In the genomic region with DNA sequence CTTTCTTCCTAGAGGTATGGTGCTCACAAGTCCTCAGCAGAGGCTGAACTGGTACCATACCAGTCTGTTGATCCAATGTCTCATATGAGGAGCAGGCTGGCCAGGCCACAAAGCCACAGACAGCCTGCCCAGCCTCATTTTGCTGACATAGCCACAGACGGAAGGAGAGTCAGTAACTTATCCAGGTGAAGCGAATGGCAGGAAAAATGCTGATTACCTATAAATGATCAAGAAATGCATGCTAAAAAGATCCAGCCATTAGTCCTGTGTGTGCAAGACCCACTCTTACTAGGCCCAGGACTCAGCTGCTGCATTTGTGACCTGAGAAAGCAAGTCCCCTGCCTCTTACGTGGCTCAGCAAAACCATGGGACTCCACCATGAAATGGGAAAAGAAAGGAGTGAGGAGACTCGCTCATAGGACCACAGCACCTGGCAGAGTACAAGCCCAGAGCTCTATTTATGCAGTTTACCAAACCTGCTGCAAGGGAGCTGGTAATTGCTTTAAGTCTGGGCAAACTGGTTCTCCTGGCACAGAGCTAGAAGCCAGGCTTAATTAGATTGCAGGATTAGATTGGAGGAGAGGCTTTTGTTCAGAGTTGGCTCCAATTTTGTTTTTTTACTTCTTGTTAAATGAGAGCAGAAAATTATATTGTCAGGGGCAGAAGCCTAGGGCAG, we compare ENCODE assay signal across 13 cellular contexts. TPM values are rescaled to one million over a fixed set of nuclear protein-coding genes. Genes with fewer than 3 reads are reported as not detected.
DNase-seq lines count a peak whose midpoint lies in the region; ATAC-seq, FAIRE-seq and TF ChIP-seq lines count a peak whose summit lies in the region.
"Had no signal": no experiment of that assay in that cellular context is flagged by ENCODE, and none has a peak within 500 bp of the region (broad histone marks: within the 10 kb centered on the region; RNA-seq: fewer than 3 reads in every experiment).

No MANE protein-coding gene starts in this region.

- H3K27me3 Mint-ChIP-seq in Caco-2 (ENCODE audit: insufficient read depth, unreplicated experiment) (peaks cover 8% of the 10 kb centered on the region), endodermal cell (ENCODE audit: insufficient read depth) (peaks cover 26% of the 10 kb centered on the region)

- POLR2A ChIA-PET in Caco-2 (lab: Charles Lee): interaction anchor here (0.7 kb wide), 1 partner anchor 10 kb away, joined by 6 read pairs; no protein-coding TSS in a partner anchor

- peak; percentile 55 for DNase-seq in D341Med (ENCODE audit: low spot score)
- peak; percentile 74 for DNase-seq in NCI-H2081 treated with DMSO at 0.1 percent for 48 hours (lab: John Stamatoyannopoulos, UW)
- DNase-seq in bronchial epithelial cell (ENCODE audit: low read depth): peak; percentile 29
- no peak for DNase-seq in Caco-2
- DNase-seq in hypothalamus (lab: John Stamatoyannopoulos, UW): no peak
- no peak for DNase-seq in endodermal cell
- DNase-seq: activated T-cell treated with anti-CD3 and anti-CD28 coated beads, Interleukin-2, amount 50 U/mL, for 4 hours; central memory CD4-positive, alpha-beta T cell; stimulated activated CD4-positive, alpha-beta T cell treated with anti-CD3 and anti-CD28 coated beads, Interleukin-2, amount 100 ng/mL, for 24 hours had no signal

- H3K36me3 Mint-ChIP-seq in Caco-2 (ENCODE audit: insufficient read depth, unreplicated experiment) (no peaks in the 10 kb centered on the region), endodermal cell (ENCODE audit: low read depth) (no peaks in the 10 kb centered on the region)

- no peaks in the 10 kb centered on the region for H3K27me3 ChIP-seq in bronchial epithelial cell (ENCODE audit: control insufficient read depth, insufficient read depth, low read length)
- H3K27me3 ChIP-seq in parathyroid adenoma (ENCODE audit: control insufficient read depth, insufficient read depth, low read length): no peaks in the 10 kb centered on the region
- no peaks in the 10 kb centered on the region for H3K27me3 ChIP-seq in Caco-2 (replicated peaks; ENCODE audit: control insufficient read depth, insufficient read depth, low read length)
- H3K27me3 ChIP-seq in endodermal cell (ENCODE audit: control insufficient read depth, insufficient read depth, low read length, poor library complexity, severe bottlenecking): no peaks in the 10 kb centered on the region
- H3K27me3 ChIP-seq: Peyer's patch had no signal

- no peak for FAIRE-seq in bronchial epithelial cell (lab: Jason Lieb, UNC)

- H3K4me3 Mint-ChIP-seq in Caco-2 (ENCODE audit: unreplicated experiment) (no peak overlapping the region), endodermal cell (no peak overlapping the region)
- H3K4me3 Mint-ChIP-seq: activated T-cell treated with anti-CD3 and anti-CD28 coated beads, Interleukin-2, amount 50 U/mL, for 4 hours had no signal

- H3K9me3 Mint-ChIP-seq in Caco-2 (ENCODE audit: unreplicated experiment) (peaks cover 11% of the 10 kb centered on the region), endodermal cell (peaks cover 11% of the 10 kb centered on the region)
- H3K9me3 Mint-ChIP-seq: activated T-cell treated with anti-CD3 and anti-CD28 coated beads, Interleukin-2, amount 50 U/mL, for 4 hours had no signal

- H3K9ac ChIP-seq in parathyroid adenoma: no peak overlapping the region
- no peak overlapping the region for H3K9ac ChIP-seq in endodermal cell (ENCODE audit: extremely low read depth, low read length, poor library complexity, severe bottlenecking)

- H3K4me1 ChIP-seq in parathyroid adenoma: peaks cover 9% of the 10 kb centered on the region
- no peaks in the 10 kb centered on the region for H3K4me1 ChIP-seq in Caco-2
- H3K4me1 ChIP-seq in endodermal cell (ENCODE audit: control insufficient read depth, insufficient read depth, low read length): no peaks in the 10 kb centered on the region
- H3K4me1 ChIP-seq: Peyer's patch had no signal

- H3K27ac ChIP-seq in parathyroid adenoma (peak overlapping the region; percentile 20), endodermal cell (ENCODE audit: low read depth, low read length) (no peak overlapping the region)
- H3K27ac ChIP-seq: neutrophil, Peyer's patch had no signal

- H3K36me3 ChIP-seq in bronchial epithelial cell (ENCODE audit: control insufficient read depth, insufficient read depth, low read length): no peaks in the 10 kb centered on the region
- H3K36me3 ChIP-seq in parathyroid adenoma (ENCODE audit: control insufficient read depth, insufficient read depth, low read length): no peaks in the 10 kb centered on the region
- no peaks in the 10 kb centered on the region for H3K36me3 ChIP-seq in Caco-2 (ENCODE audit: control insufficient read depth, insufficient read depth, low read length)
- no peaks in the 10 kb centered on the region for H3K36me3 ChIP-seq in endodermal cell (ENCODE audit: control insufficient read depth, insufficient read depth, low read length)
- H3K36me3 ChIP-seq: neutrophil, Peyer's patch had no signal

- H3K27ac Mint-ChIP-seq in Caco-2 (ENCODE audit: unreplicated experiment) (no peak overlapping the region), endodermal cell (no peak overlapping the region)

- H3K9me3 ChIP-seq in parathyroid adenoma (ENCODE audit: control insufficient read depth, low read length) (no peaks in the 10 kb centered on the region), Caco-2 (no peaks in the 10 kb centered on the region), endodermal cell (ENCODE audit: control insufficient read depth, low read length) (no peaks in the 10 kb centered on the region)
- H3K9me3 ChIP-seq: neutrophil, Peyer's patch had no signal

- no peaks in the 10 kb centered on the region for H3K79me2 ChIP-seq in parathyroid adenoma

- TF ChIP-seq CTCF in bronchial epithelial cell (IDR thresholded peaks at IDR 0.05; ENCODE audit: insufficient read depth, low read length, severe bottlenecking) (no peak), parathyroid adenoma (IDR thresholded peaks at IDR 0.05) (no peak), Caco-2 (IDR thresholded peaks at IDR 0.05; ENCODE audit: insufficient read depth in 1 of 2, low read depth in 1 of 2, low read length in 1 of 2, severe bottlenecking in 1 of 2, unreplicated experiment in 1 of 2) (no peak), endodermal cell (conservative IDR thresholded peaks at IDR 0.05) (no peak)

- WGBS in endodermal cell (ENCODE audit: insufficient coverage in 1 of 2, insufficient read length in 1 of 2), 2 experiments: 79 to 85% methylated on average over 4 of the region's 4 CpGs

- no peak for ATAC-seq in GM19452 (IDR thresholded peaks at IDR 0.05; ENCODE audit: unreplicated experiment)
- ATAC-seq: activated T-cell treated with anti-CD3 and anti-CD28 coated beads, Interleukin-2, amount 50 U/mL, for 4 hours had no signal

- H2AFZ ChIP-seq in parathyroid adenoma: peak overlapping the region; percentile 39

- CTCF ChIA-PET in Caco-2 (lab: Charles Lee): no interaction called here

- intact Hi-C loops in Caco-2 (cut with micrococcal nuclease; ENCODE audit: unreplicated experiment): no loop called here

- no peak overlapping the region for H3K4me2 ChIP-seq in parathyroid adenoma (ENCODE audit: low read length)

- H3K4me3 ChIP-seq in bronchial epithelial cell (ENCODE audit: low read depth, low read length) (no peak overlapping the region), parathyroid adenoma (ENCODE audit: low read depth, low read length) (no peak overlapping the region), Caco-2 (ENCODE audit: low read depth, low read length) (no peak overlapping the region), endodermal cell (ENCODE audit: low read length) (no peak overlapping the region)
- H3K4me3 ChIP-seq: Peyer's patch had no signal

- H3K4me1 Mint-ChIP-seq in Caco-2 (ENCODE audit: low read depth, unreplicated experiment): no peaks in the 10 kb centered on the region
- peaks cover 14% of the 10 kb centered on the region for H3K4me1 Mint-ChIP-seq in endodermal cell

- BruUV-seq in Caco-2 (replicated peaks; lab: Mats Ljungman, UMichigan): no TSS peak

RNA-seq across cellular contexts. Expression of a gene that starts 19.0 kb away (rescaled TPM):
- 51.9 and 65.9 TPM in 2 replicates for total RNA-seq in bronchial epithelial cell
- total RNA-seq in Caco-2 (2022): 20.8 and 24.1 TPM in 2 replicates
- total RNA-seq in endodermal cell: 10 to 100 TPM; 25.6 to 47.0 TPM
- polyA plus RNA-seq in endodermal cell (2013, experiment 1 of 2): 148 TPM
- polyA plus RNA-seq in endodermal cell (2013, experiment 2 of 2): 167 TPM

Comparison
In these comparisons a context has a peak if more than half of its experiments do, and no peak if none do; other contexts are left out.
1. DNase-seq: peak in D341Med (single experiment), NCI-H2081 treated with DMSO at 0.1 percent for 48 hours (single experiment) and bronchial epithelial cell (single experiment); none in Caco-2 (0 of 2), hypothalamus (0 of 51) and endodermal cell (single experiment).